Comparison of ENCODE assay signal across 11 cellular contexts in genomic region chr10:123144697-123145541, GRCh38.
A peak's percentile ranks its signal among the peaks of the same experiment; 100 is the strongest.
DNase-seq lines count a peak whose midpoint lies in the region; ATAC-seq lines count a peak whose summit lies in the region.
"Had no signal": no experiment of that assay in that cellular context is flagged by ENCODE, and none has a peak within 500 bp of the region (broad histone marks: within the 10 kb centered on the region; RNA-seq: fewer than 3 reads in every experiment).

No MANE protein-coding gene starts in this region.

- peak overlapping the region; percentile 43 to 54 for H3K4me3 Mint-ChIP-seq in effector memory CD8-positive, alpha-beta T cell

- peaks cover 10% of the 10 kb centered on the region for H3K36me3 Mint-ChIP-seq in effector memory CD8-positive, alpha-beta T cell (ENCODE audit: insufficient read depth)

- ATAC-seq in effector memory CD8-positive, alpha-beta T cell (replicated peaks): no peak
- ATAC-seq in GM19328 (IDR thresholded peaks at IDR 0.05; ENCODE audit: unreplicated experiment) (no peak), HG03097 (IDR thresholded peaks at IDR 0.05; ENCODE audit: low FRiP score, unreplicated experiment) (no peak)
- ATAC-seq: left cardiac atrium had no signal

- H3K9me3 Mint-ChIP-seq in effector memory CD8-positive, alpha-beta T cell: no peaks in the 10 kb centered on the region

- peak; percentile 66 for DNase-seq in activated CD8-positive, alpha-beta memory T cell treated with anti-CD3 and anti-CD28 coated beads for 24 hours
- DNase-seq in activated CD8-positive, alpha-beta memory T cell treated with anti-CD3 and anti-CD28 coated beads, Interleukin-2, amount 50 U/mL, for 4 hours: no peak
- DNase-seq in NCI-H526 (lab: John Stamatoyannopoulos, UW) (peak; percentile 90 to 94), retina (peak; percentile 56), HuH-7.5 (ENCODE audit: low spot score) (no peak)
- no peak for DNase-seq in effector memory CD8-positive, alpha-beta T cell
- DNase-seq: activated CD4-positive, alpha-beta T cell treated with anti-CD3 and anti-CD28 coated beads, Interleukin-2, amount 50 U/mL, for 4 hours; dermis blood vessel endothelial cell; left cardiac atrium had no signal

- no peak overlapping the region for H3K27ac Mint-ChIP-seq in effector memory CD8-positive, alpha-beta T cell

- H3K4me1 Mint-ChIP-seq in effector memory CD8-positive, alpha-beta T cell (ENCODE audit: low read depth in 2 of 2): peaks cover 37 to 43% of the 10 kb centered on the region in 2 donors

- peaks cover 79 to 94% of the 10 kb centered on the region in 2 donors for H3K27me3 Mint-ChIP-seq in effector memory CD8-positive, alpha-beta T cell

Comparison
In these comparisons a context has a peak if more than half of its experiments do, and no peak if none do; other contexts are left out.
1. DNase-seq: peak in activated CD8-positive, alpha-beta memory T cell treated with anti-CD3 and anti-CD28 coated beads for 24 hours (single experiment), NCI-H526 (2 of 2) and retina (single experiment); none in activated CD8-positive, alpha-beta memory T cell treated with anti-CD3 and anti-CD28 coated beads, Interleukin-2, amount 50 U/mL, for 4 hours (single experiment), effector memory CD8-positive, alpha-beta T cell (0 of 3) and HuH-7.5 (single experiment).